1 cellular context compared by ENCODE assay signal in genomic region chr6:26329763-26330511, GRCh38.
A peak's percentile ranks its signal among the peaks of the same experiment; 100 is the strongest.
TF ChIP-seq lines count a peak whose summit lies in the region.

No MANE protein-coding gene starts in this region.

TF ChIP-seq in WTC11, 78 proteins besides CTCF, POLR2A, EP300 and RAD21 (continued from another document):
- no peak for TF ChIP-seq FOXP4 (CRISPR knock-in tag; IDR thresholded peaks at IDR 0.05)
- TF ChIP-seq ETV6 (CRISPR knock-in tag; IDR thresholded peaks at IDR 0.05), result peak; percentile 35; the same call in 1 of the 2 replicates
